In the genomic region with DNA sequence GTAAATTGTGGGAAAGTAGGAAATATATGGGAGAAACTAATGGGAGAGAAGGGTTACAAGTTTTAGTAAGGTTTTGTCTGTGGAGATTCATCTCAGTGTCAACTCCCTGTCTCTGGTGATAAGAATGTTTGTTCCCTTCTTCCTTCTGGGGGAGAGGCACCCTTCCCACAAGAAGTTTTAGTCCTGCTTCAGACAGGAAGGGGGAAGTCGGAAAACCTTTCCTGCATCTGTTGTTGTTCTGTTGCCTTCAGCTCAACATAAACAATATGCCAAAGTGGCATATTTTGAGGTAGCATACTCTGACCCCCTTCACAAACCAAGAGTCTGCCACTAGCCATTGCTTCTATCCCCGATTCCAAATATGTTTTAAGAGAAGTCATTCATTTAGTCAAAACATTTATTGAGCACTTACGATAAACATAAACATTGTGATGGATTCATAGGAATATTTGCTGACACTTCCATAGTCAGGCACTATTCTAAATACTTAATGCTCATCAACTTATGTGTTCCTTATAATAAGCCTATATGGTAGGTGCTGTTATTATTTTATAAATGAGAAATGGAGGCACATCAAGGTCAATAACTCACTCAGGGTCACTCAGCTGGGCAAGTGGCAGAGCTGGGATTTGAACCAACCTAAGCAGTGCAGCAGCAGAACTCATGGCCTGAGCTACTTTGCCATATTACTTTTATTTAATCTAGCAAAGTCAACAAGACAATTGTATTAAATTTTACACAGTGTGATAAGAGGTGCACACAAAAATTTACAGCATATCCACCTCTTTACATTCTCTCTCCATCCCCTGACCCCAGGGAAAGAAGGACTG, we compare ENCODE assay signal across 1 cellular context.
TF ChIP-seq lines count a peak whose summit lies in the region.

No MANE protein-coding gene starts in this region.

TF ChIP-seq in SK-N-SH treated with all-trans-retinoic acid at 6 μM for 48 hours, 23 proteins besides CTCF, POLR2A, EP300 and RAD21:
- TF ChIP-seq, protein P1, sequence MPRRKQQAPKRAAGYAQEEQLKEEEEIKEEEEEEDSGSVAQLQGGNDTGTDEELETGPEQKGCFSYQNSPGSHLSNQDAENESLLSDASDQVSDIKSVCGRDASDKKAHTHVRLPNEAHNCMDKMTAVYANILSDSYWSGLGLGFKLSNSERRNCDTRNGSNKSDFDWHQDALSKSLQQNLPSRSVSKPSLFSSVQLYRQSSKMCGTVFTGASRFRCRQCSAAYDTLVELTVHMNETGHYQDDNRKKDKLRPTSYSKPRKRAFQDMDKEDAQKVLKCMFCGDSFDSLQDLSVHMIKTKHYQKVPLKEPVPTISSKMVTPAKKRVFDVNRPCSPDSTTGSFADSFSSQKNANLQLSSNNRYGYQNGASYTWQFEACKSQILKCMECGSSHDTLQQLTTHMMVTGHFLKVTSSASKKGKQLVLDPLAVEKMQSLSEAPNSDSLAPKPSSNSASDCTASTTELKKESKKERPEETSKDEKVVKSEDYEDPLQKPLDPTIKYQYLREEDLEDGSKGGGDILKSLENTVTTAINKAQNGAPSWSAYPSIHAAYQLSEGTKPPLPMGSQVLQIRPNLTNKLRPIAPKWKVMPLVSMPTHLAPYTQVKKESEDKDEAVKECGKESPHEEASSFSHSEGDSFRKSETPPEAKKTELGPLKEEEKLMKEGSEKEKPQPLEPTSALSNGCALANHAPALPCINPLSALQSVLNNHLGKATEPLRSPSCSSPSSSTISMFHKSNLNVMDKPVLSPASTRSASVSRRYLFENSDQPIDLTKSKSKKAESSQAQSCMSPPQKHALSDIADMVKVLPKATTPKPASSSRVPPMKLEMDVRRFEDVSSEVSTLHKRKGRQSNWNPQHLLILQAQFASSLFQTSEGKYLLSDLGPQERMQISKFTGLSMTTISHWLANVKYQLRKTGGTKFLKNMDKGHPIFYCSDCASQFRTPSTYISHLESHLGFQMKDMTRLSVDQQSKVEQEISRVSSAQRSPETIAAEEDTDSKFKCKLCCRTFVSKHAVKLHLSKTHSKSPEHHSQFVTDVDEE (CRISPR knock-in tag; IDR thresholded peaks at IDR 0.05), result no peak
- no peak for TF ChIP-seq ZFP3 (CRISPR knock-in tag; IDR thresholded peaks at IDR 0.05)
- TF ChIP-seq ESRRG (CRISPR knock-in tag; IDR thresholded peaks at IDR 0.05), result no peak
- no peak for TF ChIP-seq CSDC2 (CRISPR knock-in tag; IDR thresholded peaks at IDR 0.05)
- no peak for TF ChIP-seq ZNF565 (CRISPR knock-in tag; conservative IDR thresholded peaks at IDR 0.05; ENCODE audit: low read depth)
- TF ChIP-seq, protein P2, sequence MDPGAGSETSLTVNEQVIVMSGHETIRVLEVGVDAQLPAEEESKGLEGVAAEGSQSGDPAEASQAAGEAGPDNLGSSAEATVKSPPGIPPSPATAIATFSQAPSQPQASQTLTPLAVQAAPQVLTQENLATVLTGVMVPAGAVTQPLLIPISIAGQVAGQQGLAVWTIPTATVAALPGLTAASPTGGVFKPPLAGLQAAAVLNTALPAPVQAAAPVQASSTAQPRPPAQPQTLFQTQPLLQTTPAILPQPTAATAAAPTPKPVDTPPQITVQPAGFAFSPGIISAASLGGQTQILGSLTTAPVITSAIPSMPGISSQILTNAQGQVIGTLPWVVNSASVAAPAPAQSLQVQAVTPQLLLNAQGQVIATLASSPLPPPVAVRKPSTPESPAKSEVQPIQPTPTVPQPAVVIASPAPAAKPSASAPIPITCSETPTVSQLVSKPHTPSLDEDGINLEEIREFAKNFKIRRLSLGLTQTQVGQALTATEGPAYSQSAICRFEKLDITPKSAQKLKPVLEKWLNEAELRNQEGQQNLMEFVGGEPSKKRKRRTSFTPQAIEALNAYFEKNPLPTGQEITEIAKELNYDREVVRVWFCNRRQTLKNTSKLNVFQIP (CRISPR knock-in tag; IDR thresholded peaks at IDR 0.05; ENCODE audit: borderline replicate concordance, low read depth), result no peak
- TF ChIP-seq TOX (CRISPR knock-in tag; IDR thresholded peaks at IDR 0.05; ENCODE audit: borderline replicate concordance), result no peak
- TF ChIP-seq ZNF70 (CRISPR knock-in tag; IDR thresholded peaks at IDR 0.05), result no peak
- TF ChIP-seq SNAI2 (CRISPR knock-in tag; IDR thresholded peaks at IDR 0.05), result no peak
- TF ChIP-seq ZC3H10 (CRISPR knock-in tag; IDR thresholded peaks at IDR 0.05), result no peak
